Comparison of ENCODE assay signal across 1 cellular context in the genomic region with DNA sequence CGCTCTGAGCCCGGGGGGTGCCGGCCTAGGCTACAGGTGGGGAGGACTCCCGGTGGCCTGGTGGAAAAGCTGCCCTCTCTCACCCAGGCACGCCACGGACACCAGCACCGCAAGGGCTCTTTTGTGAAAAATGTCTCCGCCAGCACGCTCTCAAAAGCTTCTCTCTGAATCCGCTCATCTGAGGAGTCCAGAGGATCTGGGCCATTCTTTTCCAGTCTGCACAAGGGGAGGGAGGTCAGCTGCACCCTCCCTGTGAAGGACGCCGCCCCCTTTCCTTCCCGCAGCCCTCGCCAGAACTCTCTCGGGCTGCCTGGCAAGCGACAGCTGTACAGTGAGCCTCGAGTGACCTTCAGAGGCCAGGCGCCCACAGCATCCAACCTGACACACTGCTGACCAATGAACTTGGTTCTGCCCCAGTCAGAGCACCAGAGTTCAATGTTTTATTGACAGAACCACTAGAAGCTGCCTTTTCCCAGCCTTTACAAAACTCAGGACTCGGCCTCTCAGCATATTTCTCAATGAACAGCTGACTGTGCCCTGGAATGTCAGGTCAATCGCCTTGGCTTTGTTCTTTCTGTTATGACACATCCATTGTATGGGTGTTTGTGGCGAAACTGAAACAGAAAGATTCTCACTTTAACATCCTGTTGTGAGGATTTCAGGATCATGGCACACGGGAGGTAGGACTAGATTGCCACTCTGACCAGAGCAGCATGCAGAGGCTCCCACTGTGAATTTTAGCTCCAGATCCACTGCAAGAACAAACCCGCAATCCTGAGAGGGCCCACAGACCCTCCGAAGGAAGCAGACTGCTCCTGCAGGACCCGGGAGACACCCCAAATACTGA.
TF ChIP-seq lines count a peak whose summit lies in the region.

No MANE protein-coding gene starts in this region.

TF ChIP-seq in IMR-90, 13 proteins besides CTCF, POLR2A, EP300 and RAD21 (continued from another document):
- TF ChIP-seq CEBPB (IDR thresholded peaks at IDR 0.05; ENCODE audit: low read depth, low read length) (peak; percentile 75), CHD1 (IDR thresholded peaks at IDR 0.05; ENCODE audit: low read depth, low read length) (no peak), MAZ (IDR thresholded peaks at IDR 0.05; ENCODE audit: borderline replicate concordance, low read depth, low read length) (no peak), RFX5 (IDR thresholded peaks at IDR 0.05; ENCODE audit: low read depth, low read length) (no peak), FOS (IDR thresholded peaks at IDR 0.05; ENCODE audit: low read depth, low read length) (0 out of 2 replicates have a peak, but pooled peaks have one; percentile 42), BHLHE40 (IDR thresholded peaks at IDR 0.05; ENCODE audit: low read depth, low read length) (no peak), MXI1 (IDR thresholded peaks at IDR 0.05; ENCODE audit: borderline replicate concordance, low read depth, low read length) (no peak), RCOR1 (IDR thresholded peaks at IDR 0.05; ENCODE audit: insufficient replicate concordance, low read length) (no peak)
- TF ChIP-seq, protein P1, sequence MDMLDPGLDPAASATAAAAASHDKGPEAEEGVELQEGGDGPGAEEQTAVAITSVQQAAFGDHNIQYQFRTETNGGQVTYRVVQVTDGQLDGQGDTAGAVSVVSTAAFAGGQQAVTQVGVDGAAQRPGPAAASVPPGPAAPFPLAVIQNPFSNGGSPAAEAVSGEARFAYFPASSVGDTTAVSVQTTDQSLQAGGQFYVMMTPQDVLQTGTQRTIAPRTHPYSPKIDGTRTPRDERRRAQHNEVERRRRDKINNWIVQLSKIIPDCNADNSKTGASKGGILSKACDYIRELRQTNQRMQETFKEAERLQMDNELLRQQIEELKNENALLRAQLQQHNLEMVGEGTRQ (IDR thresholded peaks at IDR 0.05; ENCODE audit: low read depth, low read length) = peak; percentile 24; the same call in 1 of the 2 replicates
- TF ChIP-seq, protein P2, sequence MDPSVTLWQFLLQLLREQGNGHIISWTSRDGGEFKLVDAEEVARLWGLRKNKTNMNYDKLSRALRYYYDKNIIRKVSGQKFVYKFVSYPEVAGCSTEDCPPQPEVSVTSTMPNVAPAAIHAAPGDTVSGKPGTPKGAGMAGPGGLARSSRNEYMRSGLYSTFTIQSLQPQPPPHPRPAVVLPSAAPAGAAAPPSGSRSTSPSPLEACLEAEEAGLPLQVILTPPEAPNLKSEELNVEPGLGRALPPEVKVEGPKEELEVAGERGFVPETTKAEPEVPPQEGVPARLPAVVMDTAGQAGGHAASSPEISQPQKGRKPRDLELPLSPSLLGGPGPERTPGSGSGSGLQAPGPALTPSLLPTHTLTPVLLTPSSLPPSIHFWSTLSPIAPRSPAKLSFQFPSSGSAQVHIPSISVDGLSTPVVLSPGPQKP (IDR thresholded peaks at IDR 0.05; ENCODE audit: borderline replicate concordance, low read depth, low read length) = no peak
